ENCODE assay signal across 15 cellular contexts in genomic region chr7:81004098-81004497, GRCh38.
DNase-seq lines count a peak whose midpoint lies in the region; ATAC-seq, FAIRE-seq and TF ChIP-seq lines count a peak whose summit lies in the region.
"Had no signal": no experiment of that assay in that cellular context is flagged by ENCODE, and none has a peak within 500 bp of the region (broad histone marks: within the 10 kb centered on the region; RNA-seq: fewer than 3 reads in every experiment).

No MANE protein-coding gene starts in this region.

- DNase-seq in ELR (ENCODE audit: low read depth): peak; percentile 58
- peak; percentile 64 for DNase-seq in RCC 7860 (ENCODE audit: low spot score)
- DNase-seq in fibroblast of lung (ENCODE audit: low read depth in 2 of 2): peak; percentile 32 to 93
- DNase-seq in renal cortical epithelial cell (ENCODE audit: low read depth): peak; percentile 79
- DNase-seq in HEK293T (ENCODE audit: extremely low spot score): no peak
- DNase-seq in NCI-H2107 (lab: John Stamatoyannopoulos, UW): no peak
- DNase-seq in activated naive CD4-positive, alpha-beta T cell treated with anti-CD3 and anti-CD28 coated beads, Interleukin-2, amount 50 U/mL, for 16 hours: no peak
- DNase-seq: activated gamma-delta T cell, cerebellar nuclear complex, GDM1, NCI-H1436 treated with DMSO at 0.1 percent for 48 hours, NCI-H524 treated with DMSO at 0.1 percent for 48 hours, T-helper 9 cell had no signal

- H3K79me2 ChIP-seq in fibroblast of lung (ENCODE audit: control insufficient read depth, insufficient read depth, low read length): no peaks in the 10 kb centered on the region

- CTCF ChIA-PET in HEK293T (lab: Yijun Ruan, JAX): no interaction called here

- H3K9ac ChIP-seq in fibroblast of lung (ENCODE audit: insufficient read depth, low read length): no peak overlapping the region

- H3K4me1 ChIP-seq in fibroblast of lung (ENCODE audit: control insufficient read depth, extremely low read depth, insufficient read depth, low read length): no peaks in the 10 kb centered on the region

- no peaks in the 10 kb centered on the region for H3K27me3 ChIP-seq in fibroblast of lung (ENCODE audit: control insufficient read depth, insufficient read depth, low read length)

- FAIRE-seq in RCC 7860 (lab: Jason Lieb, UNC): no peak

- POLR2A ChIA-PET in HEK293T (lab: Yijun Ruan, JAX): no interaction called here

- H3K9me3 ChIP-seq in fibroblast of lung (ENCODE audit: control insufficient read depth, insufficient read depth, low read depth, low read length): no peaks in the 10 kb centered on the region

- no peak overlapping the region for H3K4me3 ChIP-seq in fibroblast of lung (replicated peaks in 1 of 4; ENCODE audit: control extremely low read depth in 1 of 4, insufficient read depth in 1 of 4, low read depth in 3 of 4, low read length in 4 of 4)

- no peak for TF ChIP-seq CTCF in fibroblast of lung (conservative IDR thresholded peaks at IDR 0.05 in 1 of 2, IDR thresholded peaks at IDR 0.05 in 1 of 2; ENCODE audit: low read depth in 1 of 2, low read length in 2 of 2)

- no peak for ATAC-seq in GM18519 (IDR thresholded peaks at IDR 0.05; ENCODE audit: low FRiP score, unreplicated experiment)

- no peak overlapping the region for H3K4me2 ChIP-seq in fibroblast of lung (ENCODE audit: extremely low read depth, insufficient read depth, low read length)

- no peak overlapping the region for H2AFZ ChIP-seq in fibroblast of lung (ENCODE audit: low read length)

- no peak overlapping the region for H3K27ac ChIP-seq in fibroblast of lung (ENCODE audit: insufficient read depth, low read length)
- H3K27ac ChIP-seq: RWPE1 had no signal

- no peaks in the 10 kb centered on the region for H4K20me1 ChIP-seq in fibroblast of lung (ENCODE audit: control insufficient read depth, extremely low read depth, insufficient read depth, low read length)

- no peaks in the 10 kb centered on the region for H3K36me3 ChIP-seq in fibroblast of lung (ENCODE audit: control insufficient read depth, insufficient read depth, low read length)

TF ChIP-seq in HEK293T, 16 proteins besides CTCF, POLR2A, EP300 and RAD21:
- TF ChIP-seq NFRKB (IDR thresholded peaks at IDR 0.05): no peak
- TF ChIP-seq HDGF (IDR thresholded peaks at IDR 0.05; ENCODE audit: borderline replicate concordance): no peak
- no peak for TF ChIP-seq CTBP1 (IDR thresholded peaks at IDR 0.05; ENCODE audit: borderline replicate concordance)
- TF ChIP-seq PKNOX1 (IDR thresholded peaks at IDR 0.05): no peak
- no peak for TF ChIP-seq ZNF384 (IDR thresholded peaks at IDR 0.05)
- no peak for TF ChIP-seq L3MBTL2 (conservative IDR thresholded peaks at IDR 0.05)
- no peak for TF ChIP-seq FOXA1 (IDR thresholded peaks at IDR 0.05)

Comparison
In these comparisons a context has a peak if more than half of its experiments do, and no peak if none do; other contexts are left out.
1. DNase-seq: peak in ELR (single experiment), RCC 7860 (single experiment), fibroblast of lung (2 of 2) and renal cortical epithelial cell (single experiment); none in HEK293T (single experiment), NCI-H2107 (single experiment) and activated naive CD4-positive, alpha-beta T cell treated with anti-CD3 and anti-CD28 coated beads, Interleukin-2, amount 50 U/mL, for 16 hours (single experiment).